15 cellular contexts compared by ENCODE assay signal in genomic region chr2:217364224-217364623, GRCh38.
DNase-seq lines count a peak whose midpoint lies in the region; ATAC-seq and TF ChIP-seq lines count a peak whose summit lies in the region.
"Had no signal": no experiment of that assay in that cellular context is flagged by ENCODE, and none has a peak within 500 bp of the region (broad histone marks: within the 10 kb centered on the region; RNA-seq: fewer than 3 reads in every experiment).

No MANE protein-coding gene starts in this region.

- no peak overlapping the region for H3K56ac ChIP-seq in IMR-90 (ENCODE audit: extremely low read depth, insufficient read depth, low read length)

- no peaks in the 10 kb centered on the region for H4K20me1 ChIP-seq in BLaER1 treated with 17β-estradiol and CSF1 and Interleukin-3, amounts not matched to agents 10 nM and 100 nM
- no peaks in the 10 kb centered on the region for H4K20me1 ChIP-seq in IMR-90 (ENCODE audit: insufficient read depth, low read length)
- H4K20me1 ChIP-seq: BLaER1 had no signal

- no peak overlapping the region for H2BK5ac ChIP-seq in IMR-90 (ENCODE audit: low read depth, low read length, poor library complexity, severe bottlenecking)

- ATAC-seq in IMR-90 (ENCODE audit: low read depth): no peak
- ATAC-seq: CD8-positive, alpha-beta T cell; GM12878 had no signal

- H3K14ac ChIP-seq in IMR-90 (replicated peaks; ENCODE audit: low read depth, low read length): peak overlapping the region; percentile 54; the same call in 1 of the 2 replicates

- H3K23ac ChIP-seq in IMR-90 (ENCODE audit: low read depth, low read length): no peak overlapping the region

- peaks cover 31% of the 10 kb centered on the region for H3K9me1 ChIP-seq in IMR-90 (ENCODE audit: insufficient read depth, low read length)

- H3K9ac ChIP-seq in BLaER1 treated with 17β-estradiol and CSF1 and Interleukin-3, amounts not matched to agents 10 nM and 100 nM: peak overlapping the region in 5 of 11 experiments; percentile 55 to 68 (median 60); a peak in 8 of 22 replicates
- H3K9ac ChIP-seq in IMR-90 (ENCODE audit: low read depth, low read length): no peak overlapping the region
- H3K9ac ChIP-seq: BLaER1, GM23248 had no signal

- peak overlapping the region in 1 of 10 experiments; percentile 0; a peak in 1 of 20 replicates for H3K4me3 ChIP-seq in BLaER1 treated with 17β-estradiol and CSF1 and Interleukin-3, amounts not matched to agents 10 nM and 100 nM
- H3K4me3 ChIP-seq in IMR-90 (ENCODE audit: insufficient read depth, low read depth, low read length) (no peak overlapping the region), uterus (no peak overlapping the region), HAP-1 (no peak overlapping the region), spleen (no peak overlapping the region)
- H3K4me3 ChIP-seq: BLaER1, GM12878, GM23248 had no signal

- dilution Hi-C loops in IMR-90 (cut with HindIII; ENCODE audit: low sequenced_read_pairs, unreplicated experiment): no loop called here

- H3K27me3 ChIP-seq in BLaER1 treated with 17β-estradiol and CSF1 and Interleukin-3, amounts not matched to agents 10 nM and 100 nM: peaks cover 0 to 46% (median 0%) of the 10 kb centered on the region in 11 experiments; a peak in 4 of 22 replicates
- H3K27me3 ChIP-seq in IMR-90 (ENCODE audit: control insufficient read depth, insufficient read depth, low read length): no peaks in the 10 kb centered on the region
- H3K27me3 ChIP-seq in uterus: no peaks in the 10 kb centered on the region
- no peaks in the 10 kb centered on the region for H3K27me3 ChIP-seq in HAP-1 (ENCODE audit: low read depth)
- no peaks in the 10 kb centered on the region for H3K27me3 ChIP-seq in spleen (replicated peaks in 1 of 7)
- H3K27me3 ChIP-seq: BLaER1 had no signal

- peaks cover 0 to 6% (median 0%) of the 10 kb centered on the region in 11 experiments; a peak in 1 of 22 replicates for H3K9me3 ChIP-seq in BLaER1 treated with 17β-estradiol and CSF1 and Interleukin-3, amounts not matched to agents 10 nM and 100 nM (replicated peaks in 1 of 11)
- H3K9me3 ChIP-seq in IMR-90 (ENCODE audit: control insufficient read depth, insufficient read depth, low read length): no peaks in the 10 kb centered on the region
- no peaks in the 10 kb centered on the region for H3K9me3 ChIP-seq in uterus
- H3K9me3 ChIP-seq in HAP-1: no peaks in the 10 kb centered on the region
- no peaks in the 10 kb centered on the region for H3K9me3 ChIP-seq in spleen
- H3K9me3 ChIP-seq: BLaER1 had no signal

- intact Hi-C loops in IMR-90 (cut with micrococcal nuclease): loop anchor here (10.0 kb wide), 1 partner anchor 669 kb away; the partner anchor contains the start of gene IGFBP5
- intact Hi-C loops in uterus (cut with DNase I; ENCODE audit: low total_unique reads): no loop called here
- intact Hi-C loops in spleen (cut with DNase I; ENCODE audit: low total_unique reads): no loop called here

- H2AFZ ChIP-seq in IMR-90 (replicated peaks; ENCODE audit: low read length, poor library complexity): no peak overlapping the region
- H2AFZ ChIP-seq: GM23248 had no signal

- H3K27ac ChIP-seq in BLaER1 treated with 17β-estradiol and CSF1 and Interleukin-3, amounts not matched to agents 10 nM and 100 nM: peak overlapping the region in 9 of 11 experiments; percentile 50 to 88 (median 79); a peak in 17 of 22 replicates
- H3K27ac ChIP-seq in IMR-90 (ENCODE audit: insufficient read depth, low read length): no peak overlapping the region
- peak overlapping the region; percentile 77 to 87 for H3K27ac ChIP-seq in uterus
- H3K27ac ChIP-seq in spleen: peak overlapping the region in 1 of 8 donors; percentile 82
- H3K27ac ChIP-seq: BLaER1, GM23248 had no signal

- no peaks in the 10 kb centered on the region for H3K9me3 Mint-ChIP-seq in nephron progenitor cell
- H3K9me3 Mint-ChIP-seq: CD8-positive, alpha-beta T cell had no signal

- H3K27ac Mint-ChIP-seq in nephron progenitor cell: peak overlapping the region; percentile 38
- H3K27ac Mint-ChIP-seq: CD8-positive, alpha-beta T cell had no signal

- H3K4me2 ChIP-seq in BLaER1 treated with 17β-estradiol and CSF1 and Interleukin-3, amounts not matched to agents 10 nM and 100 nM: peak overlapping the region; percentile 55 to 96 (median 81); a peak in 21 of 22 replicates
- no peak overlapping the region for H3K4me2 ChIP-seq in IMR-90 (ENCODE audit: low read depth, low read length)

- peak overlapping the region; percentile 100 for H2BK120ac ChIP-seq in IMR-90 (ENCODE audit: low read depth, low read length)

- no TSS peak for BruUV-seq in IMR-90 (replicated peaks; lab: Mats Ljungman, UMichigan)

- H4K8ac ChIP-seq in IMR-90 (ENCODE audit: low read depth in 2 of 2, low read length in 2 of 2): peak overlapping the region; percentile 79 to 89; a peak in 3 of 4 replicates

- peak overlapping the region; percentile 98 for H2BK15ac ChIP-seq in IMR-90 (ENCODE audit: low read depth, low read length)

- no peak overlapping the region for H2AK9ac ChIP-seq in IMR-90 (replicated peaks; ENCODE audit: low read depth, low read length, poor library complexity)

- H3K4me1 ChIP-seq in BLaER1 treated with 17β-estradiol and CSF1 and Interleukin-3, amounts not matched to agents 10 nM and 100 nM: peaks cover 37 to 87% (median 59%) of the 10 kb centered on the region in 10 experiments
- H3K4me1 ChIP-seq in IMR-90 (ENCODE audit: control insufficient read depth, insufficient read depth, low read length) (peaks cover 48% of the 10 kb centered on the region), uterus (peaks cover 11 to 20% of the 10 kb centered on the region in 2 donors), HAP-1 (no peaks in the 10 kb centered on the region), spleen (peaks cover 0 to 44% (median 23%) of the 10 kb centered on the region in 6 donors)

- in situ Hi-C loops in IMR-90 (cut with MboI; ENCODE audit: low sequenced_read_pairs): no loop called here
- in situ Hi-C loops in HAP-1 (cut with MboI; ENCODE audit: low sequenced_read_pairs): no loop called here

- POLR2A ChIA-PET in IMR-90 (lab: Charles Lee; ENCODE audit: unreplicated experiment): no interaction called here

- DNase-seq in IMR-90 (no peak), nephron progenitor cell (no peak), uterus (no peak), NCI-H128 (lab: John Stamatoyannopoulos, UW; ENCODE audit: unreplicated experiment) (no peak), HAP-1 (ENCODE audit: low spot score in 2 of 2) (no peak), spleen (no peak)
- DNase-seq: 8988T; Calu3; CD8-positive, alpha-beta T cell; DMS79 treated with DMSO at 0.1 percent for 48 hours; GM23248; HCEC 1CT had no signal

- H3K36me3 ChIP-seq in BLaER1 treated with 17β-estradiol and CSF1 and Interleukin-3, amounts not matched to agents 10 nM and 100 nM: no peaks in the 10 kb centered on the region
- H3K36me3 ChIP-seq in IMR-90 (ENCODE audit: control insufficient read depth, insufficient read depth, low read length) (no peaks in the 10 kb centered on the region), uterus (no peaks in the 10 kb centered on the region), HAP-1 (replicated peaks) (no peaks in the 10 kb centered on the region), spleen (no peaks in the 10 kb centered on the region)
- H3K36me3 ChIP-seq: BLaER1 had no signal

- peaks cover 11% of the 10 kb centered on the region for H3K27me3 Mint-ChIP-seq in nephron progenitor cell (ENCODE audit: low read depth, poor library complexity)

- peak overlapping the region; percentile 74 for H4K91ac ChIP-seq in IMR-90 (ENCODE audit: insufficient read depth, low read depth, low read length)

- peaks cover 32% of the 10 kb centered on the region for H3K4me1 Mint-ChIP-seq in nephron progenitor cell

- TF ChIP-seq POLR2A in IMR-90 (IDR thresholded peaks at IDR 0.05; ENCODE audit: low read depth, low read length) (no peak), uterus (IDR thresholded peaks at IDR 0.05) (no peak), spleen (IDR thresholded peaks at IDR 0.05) (no peak)

- H4K5ac ChIP-seq in IMR-90 (ENCODE audit: low read depth, low read length): no peak overlapping the region; the same call in 1 of the 2 replicates

- H2BK20ac ChIP-seq in IMR-90 (ENCODE audit: low read depth, low read length): peak overlapping the region; percentile 74; the same call in 1 of the 2 replicates

- peaks cover 8% of the 10 kb centered on the region for H3K36me3 Mint-ChIP-seq in nephron progenitor cell (ENCODE audit: low read depth)
- H3K36me3 Mint-ChIP-seq: CD8-positive, alpha-beta T cell had no signal

- H3K79me1 ChIP-seq in IMR-90 (ENCODE audit: low read depth in 1 of 2, low read length in 2 of 2): peaks cover 0 to 19% of the 10 kb centered on the region in 2 experiments; a peak in 3 of 4 replicates

- H2AK5ac ChIP-seq in IMR-90 (ENCODE audit: low read depth, low read length): peak overlapping the region; percentile 93

- TF ChIP-seq CTCF in IMR-90 (conservative IDR thresholded peaks at IDR 0.05; ENCODE audit: low read depth, low read length) (no peak), nephron progenitor cell (IDR thresholded peaks at IDR 0.05) (no peak), uterus (IDR thresholded peaks at IDR 0.05) (no peak), spleen (IDR thresholded peaks at IDR 0.05 in 8 of 11, conservative IDR thresholded peaks at IDR 0.05 in 3 of 11) (no peak)

- CTCF ChIA-PET in IMR-90 (lab: Yijun Ruan, JAX): no interaction called here

- H3K4me3 Mint-ChIP-seq in nephron progenitor cell: no peak overlapping the region
- H3K4me3 Mint-ChIP-seq: CD8-positive, alpha-beta T cell had no signal

- peak overlapping the region; percentile 59; the same call in 1 of the 2 replicates for H3K18ac ChIP-seq in IMR-90 (ENCODE audit: low read depth, low read length)

- peak overlapping the region; percentile 44; the same call in 1 of the 2 replicates for H3K4ac ChIP-seq in IMR-90 (ENCODE audit: low read depth, low read length)

- TF ChIP-seq RAD21 in IMR-90 (IDR thresholded peaks at IDR 0.05; ENCODE audit: low read length): no peak

TF ChIP-seq in IMR-90, 13 proteins besides CTCF, POLR2A, EP300 and RAD21 (continues in another document):
- TF ChIP-seq NFE2L2 (IDR thresholded peaks at IDR 0.05; ENCODE audit: low read depth, low read length) (no peak), ELK1 (IDR thresholded peaks at IDR 0.05; ENCODE audit: borderline replicate concordance, low read depth, low read length) (no peak)
